6 cellular contexts compared by ENCODE assay signal in the genomic region with DNA sequence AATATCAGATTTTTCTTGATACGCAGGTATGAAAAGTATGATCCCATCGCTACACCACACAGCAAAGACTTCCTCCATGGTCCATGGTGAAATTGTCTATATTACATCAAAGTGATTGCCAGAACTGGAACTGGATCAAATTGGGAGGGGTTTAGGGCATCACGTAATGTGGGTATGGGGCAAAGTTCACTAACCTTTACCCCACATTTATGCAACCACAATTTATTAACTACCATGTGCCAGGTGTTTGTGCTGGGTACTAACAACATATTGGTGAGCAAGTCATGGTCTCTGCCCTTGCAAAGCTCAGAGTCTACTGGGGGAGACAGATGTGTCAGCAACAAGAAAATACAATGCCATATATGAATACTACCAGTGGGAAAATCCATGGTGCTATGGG.
"Had no signal": no experiment of that assay in that cellular context is flagged by ENCODE, and none has a peak within 500 bp of the region (broad histone marks: within the 10 kb centered on the region; RNA-seq: fewer than 3 reads in every experiment).

No MANE protein-coding gene starts in this region.

- ATAC-seq: K562 had no signal

- H3K9ac ChIP-seq: KMS-11 had no signal

- H3K27ac ChIP-seq: HL-60, KMS-11 had no signal

- DNase-seq: IMR-90, KG1 had no signal

- FAIRE-seq: HTR-8/SVneo, K562 had no signal

- H3K4me2 ChIP-seq: KMS-11 had no signal

- H3K4me3 ChIP-seq: K562 had no signal
